Comparison of ENCODE assay signal across 16 cellular contexts in the genomic region with DNA sequence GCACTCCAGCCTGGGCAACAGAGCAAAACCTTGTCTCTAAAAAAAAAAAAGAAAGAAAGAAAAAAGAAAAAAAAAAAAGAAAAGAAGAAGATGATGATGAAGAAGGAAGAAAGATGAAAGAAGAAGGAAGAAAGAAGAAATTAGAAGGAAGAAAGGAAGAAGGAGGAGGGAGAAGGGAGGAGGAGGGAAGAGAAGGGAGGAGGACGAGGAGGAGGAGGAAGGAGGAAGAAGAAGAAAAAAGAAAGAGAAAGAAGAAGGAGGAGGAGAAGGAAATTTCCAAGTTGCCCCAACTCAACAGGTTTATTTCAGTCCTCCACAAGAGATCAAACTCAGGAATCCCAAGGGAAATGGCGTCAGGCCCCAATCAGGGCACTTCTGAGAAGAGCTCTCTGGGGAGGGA.
DNase-seq lines count a peak whose midpoint lies in the region; ATAC-seq and TF ChIP-seq lines count a peak whose summit lies in the region.
"Had no signal": no experiment of that assay in that cellular context is flagged by ENCODE, and none has a peak within 500 bp of the region (broad histone marks: within the 10 kb centered on the region; RNA-seq: fewer than 3 reads in every experiment).

No MANE protein-coding gene starts in this region.

- DNase-seq in right atrium auricular region (ENCODE audit: low spot score) (no peak), Right ventricle myocardium superior (no peak), immature natural killer cell (no peak), RWPE1 (ENCODE audit: low spot score) (no peak)
- no peak for DNase-seq in activated CD4-positive, alpha-beta memory T cell treated with anti-CD3 and anti-CD28 coated beads, Interleukin-2, amount 10 ng/mL, durations not matched to agents 7 days and 5 days
- DNase-seq: activated CD4-positive, CD25-positive, alpha-beta regulatory T cell treated with anti-CD3 and anti-CD28 coated beads, Interleukin-2, amount 50 U/mL, for 72 hours; AML-193; colonic mucosa; H7; NCI-H1436 treated with DMSO at 0.1 percent for 48 hours; NCI-H226; SHP77; testis had no signal

- intact Hi-C loops in Right ventricle myocardium superior (cut with DNase I), result loop anchor here (5.0 kb wide), 1 partner anchor 70 kb away; no protein-coding TSS in a partner anchor

- CTCF ChIA-PET in activated CD4-positive, alpha-beta memory T cell treated with anti-CD3 and anti-CD28 coated beads, Interleukin-2, amount 10 ng/mL, durations not matched to agents 7 days and 5 days (lab: Charles Lee), result interaction anchor here (0.7 to 8.8 kb wide), 8 partner anchors 17 to 279 kb away, joined by 3 to 93 read pairs (median 10); partner anchors contain the start of gene FHIP2A
- CTCF ChIA-PET in RWPE1 (lab: Yijun Ruan, JAX), result interaction anchor here (1.1 to 2.3 kb wide), 2 partner anchors 71 to 334 kb away, joined by 5 to 12 read pairs; no protein-coding TSS in a partner anchor

- H3K4me3 Mint-ChIP-seq in activated CD4-positive, alpha-beta memory T cell treated with anti-CD3 and anti-CD28 coated beads, Interleukin-2, amount 10 ng/mL, durations not matched to agents 7 days and 5 days, result no peak overlapping the region
- peak overlapping the region; percentile 50 to 86 (median 81) for H3K4me3 Mint-ChIP-seq in immature natural killer cell
- H3K4me3 Mint-ChIP-seq: memory B cell had no signal

- peak overlapping the region; percentile 98 for H3K27ac Mint-ChIP-seq in activated CD4-positive, alpha-beta memory T cell treated with anti-CD3 and anti-CD28 coated beads, Interleukin-2, amount 10 ng/mL, durations not matched to agents 7 days and 5 days
- peak overlapping the region; percentile 94 to 100 (median 100) for H3K27ac Mint-ChIP-seq in immature natural killer cell
- H3K27ac Mint-ChIP-seq: memory B cell had no signal

- POLR2A ChIA-PET in activated CD4-positive, alpha-beta memory T cell treated with anti-CD3 and anti-CD28 coated beads, Interleukin-2, amount 10 ng/mL, durations not matched to agents 7 days and 5 days (lab: Charles Lee), result interaction anchor here (0.6 to 10.0 kb wide), 10 partner anchors 11 to 370 kb away, joined by 3 to 211 read pairs (median 8); partner anchors contain the start of gene FHIP2A
- POLR2A ChIA-PET in RWPE1 (lab: Yijun Ruan, JAX; ENCODE audit: low non-redundant PET), result no interaction called here

- H3K9me3 Mint-ChIP-seq in activated CD4-positive, alpha-beta memory T cell treated with anti-CD3 and anti-CD28 coated beads, Interleukin-2, amount 10 ng/mL, durations not matched to agents 7 days and 5 days, result no peaks in the 10 kb centered on the region
- no peaks in the 10 kb centered on the region for H3K9me3 Mint-ChIP-seq in immature natural killer cell

- ATAC-seq in Right ventricle myocardium superior (ENCODE audit: poor library complexity) (no peak), GM21381 (IDR thresholded peaks at IDR 0.05; ENCODE audit: unreplicated experiment) (no peak), HG03045 (IDR thresholded peaks at IDR 0.05; ENCODE audit: unreplicated experiment) (no peak)

- H3K9me3 ChIP-seq in right atrium auricular region, result no peaks in the 10 kb centered on the region
- H3K9me3 ChIP-seq: colonic mucosa, testis had no signal

- no peaks in the 10 kb centered on the region for H3K36me3 Mint-ChIP-seq in activated CD4-positive, alpha-beta memory T cell treated with anti-CD3 and anti-CD28 coated beads, Interleukin-2, amount 10 ng/mL, durations not matched to agents 7 days and 5 days (ENCODE audit: low read depth)
- no peaks in the 10 kb centered on the region for H3K36me3 Mint-ChIP-seq in immature natural killer cell
- H3K36me3 Mint-ChIP-seq: memory B cell had no signal

- peaks cover 53% of the 10 kb centered on the region for H3K36me3 ChIP-seq in right atrium auricular region
- H3K36me3 ChIP-seq: colonic mucosa had no signal

- no peak for TF ChIP-seq CTCF in right atrium auricular region (IDR thresholded peaks at IDR 0.05)
- TF ChIP-seq CTCF in RWPE1 (conservative IDR thresholded peaks at IDR 0.05; ENCODE audit: low read depth), result no peak

- H3K4me1 Mint-ChIP-seq in activated CD4-positive, alpha-beta memory T cell treated with anti-CD3 and anti-CD28 coated beads, Interleukin-2, amount 10 ng/mL, durations not matched to agents 7 days and 5 days, result peaks cover 93% of the 10 kb centered on the region
- peaks cover 85 to 88% of the 10 kb centered on the region in 2 donors for H3K4me1 Mint-ChIP-seq in immature natural killer cell

- H3K27ac ChIP-seq in right atrium auricular region (peak overlapping the region; percentile 81 to 82), RWPE1 (no peak overlapping the region)

- H3K4me3 ChIP-seq in right atrium auricular region, result no peak overlapping the region
- H3K4me3 ChIP-seq: colonic mucosa, testis had no signal

- no peaks in the 10 kb centered on the region for H3K27me3 ChIP-seq in right atrium auricular region
- H3K27me3 ChIP-seq: colonic mucosa, testis had no signal

- no peaks in the 10 kb centered on the region for H3K27me3 Mint-ChIP-seq in activated CD4-positive, alpha-beta memory T cell treated with anti-CD3 and anti-CD28 coated beads, Interleukin-2, amount 10 ng/mL, durations not matched to agents 7 days and 5 days
- peaks cover 11 to 27% (median 27%) of the 10 kb centered on the region in 3 donors for H3K27me3 Mint-ChIP-seq in immature natural killer cell (ENCODE audit: low read depth in 3 of 3)
- H3K27me3 Mint-ChIP-seq: memory B cell had no signal

- H3K4me1 ChIP-seq in right atrium auricular region, result peaks cover 0 to 72% of the 10 kb centered on the region in 2 donors
